Comparison of ENCODE assay signal across 17 cellular contexts in genomic region chr1:38746966-38747600, GRCh38.
DNase-seq lines count a peak whose midpoint lies in the region; ATAC-seq and TF ChIP-seq lines count a peak whose summit lies in the region.
"Had no signal": no experiment of that assay in that cellular context is flagged by ENCODE, and none has a peak within 500 bp of the region (broad histone marks: within the 10 kb centered on the region; RNA-seq: fewer than 3 reads in every experiment).

No MANE protein-coding gene starts in this region.

- no peak for TF ChIP-seq CTCF in glutamatergic neuron (IDR thresholded peaks at IDR 0.05; ENCODE audit: partially characterized antibody, unreplicated experiment)

- intact Hi-C loops in CD4-positive, alpha-beta memory T cell (cut with micrococcal nuclease): no loop called here

- no peak overlapping the region for H3K4me3 ChIP-seq in CD4-positive, alpha-beta memory T cell (ENCODE audit: low read length in 2 of 2)
- no peak overlapping the region for H3K4me3 ChIP-seq in H7 (ENCODE audit: insufficient read depth, low read depth, low read length)
- H3K4me3 ChIP-seq: coronary artery had no signal

- H3K4me1 ChIP-seq in CD4-positive, alpha-beta memory T cell (ENCODE audit: insufficient read depth, low read length): no peaks in the 10 kb centered on the region

- DNase-seq in CD4-positive, alpha-beta memory T cell: no peak
- DNase-seq in H7 (peak; percentile 51), SW480 (ENCODE audit: low spot score) (peak; percentile 91), iPS-NIHi7 (ENCODE audit: extremely low spot score) (peak; percentile 70), glutamatergic neuron (no peak), NCI-H526 treated with DMSO at 0.1 percent for 48 hours (lab: John Stamatoyannopoulos, UW) (no peak), UCSD-AML1 (lab: John Stamatoyannopoulos, UW; ENCODE audit: unreplicated experiment) (no peak)
- DNase-seq in natural killer cell treated with Interleukin-12 subunit alpha and Interleukin-12 subunit beta and Interleukin-15 and Interleukin-18, amount 100 ng/mL, for 72 hours (ENCODE audit: low spot score): no peak
- DNase-seq: activated CD4-positive, alpha-beta T cell treated with anti-CD3 and anti-CD28 coated beads for 4 hours; AML-193; DND-41; HCEC 1CT; NCI-H1092 treated with DMSO at 0.1 percent for 48 hours; stimulated activated CD4-positive, alpha-beta T cell treated with anti-CD3 and anti-CD28 coated beads, Interleukin-12 subunit alpha, Interleukin-12 subunit beta, amount 100 ng/mL, for 4 hours had no signal

- no peak for ATAC-seq in natural killer cell treated with Interleukin-12 subunit alpha and Interleukin-12 subunit beta and Interleukin-15 and Interleukin-18, amount 100 ng/mL, for 72 hours

- peak overlapping the region in 3 of 7 donors; percentile 30 to 70 (median 44) for H3K27ac Mint-ChIP-seq in CD4-positive, alpha-beta memory T cell
- H3K27ac Mint-ChIP-seq in natural killer cell treated with Interleukin-12 subunit alpha and Interleukin-12 subunit beta and Interleukin-15 and Interleukin-18, amount 100 ng/mL, for 72 hours: no peak overlapping the region
- H3K27ac Mint-ChIP-seq in glutamatergic neuron (ENCODE audit: unreplicated experiment): no peak overlapping the region
- H3K27ac Mint-ChIP-seq: activated T-helper 1 cell treated with anti-CD3 and anti-CD28 coated beads, Interleukin-12 subunit alpha, Interleukin-12 subunit beta, Interleukin-2, Interleukin-4 antibody, amounts not matched to agents 30 ng/mL and 10 ng/mL and 1 ng/mL, durations not matched to agents 14 hours and 24 hours and 36 hours; progenitor cell of endocrine pancreas had no signal

- H3K27me3 Mint-ChIP-seq in CD4-positive, alpha-beta memory T cell: peaks cover 6 to 13% of the 10 kb centered on the region in 2 donors
- peaks cover 13 to 17% of the 10 kb centered on the region in 2 donors for H3K27me3 Mint-ChIP-seq in natural killer cell treated with Interleukin-12 subunit alpha and Interleukin-12 subunit beta and Interleukin-15 and Interleukin-18, amount 100 ng/mL, for 72 hours
- peaks cover 7% of the 10 kb centered on the region for H3K27me3 Mint-ChIP-seq in glutamatergic neuron (ENCODE audit: unreplicated experiment)

- H3K9me3 Mint-ChIP-seq in CD4-positive, alpha-beta memory T cell: peaks cover 0 to 3% (median 0%) of the 10 kb centered on the region in 8 donors
- H3K9me3 Mint-ChIP-seq in natural killer cell treated with Interleukin-12 subunit alpha and Interleukin-12 subunit beta and Interleukin-15 and Interleukin-18, amount 100 ng/mL, for 72 hours: no peaks in the 10 kb centered on the region
- peaks cover 8% of the 10 kb centered on the region for H3K9me3 Mint-ChIP-seq in glutamatergic neuron (ENCODE audit: unreplicated experiment)

- POLR2A ChIA-PET in CD4-positive, alpha-beta memory T cell (lab: Charles Lee; ENCODE audit: partially characterized antibody): no interaction called here

- H3K9me3 ChIP-seq in CD4-positive, alpha-beta memory T cell (ENCODE audit: control insufficient read depth in 1 of 2, low read length in 2 of 2): no peaks in the 10 kb centered on the region

- H3K27ac ChIP-seq in CD4-positive, alpha-beta memory T cell (ENCODE audit: low read depth, low read length): no peak overlapping the region
- H3K27ac ChIP-seq: coronary artery had no signal

- CTCF ChIA-PET in CD4-positive, alpha-beta memory T cell (lab: Charles Lee; ENCODE audit: partially characterized antibody): no interaction called here

- peaks cover 0 to 4% (median 2%) of the 10 kb centered on the region in 4 donors for H3K4me1 Mint-ChIP-seq in CD4-positive, alpha-beta memory T cell
- no peaks in the 10 kb centered on the region for H3K4me1 Mint-ChIP-seq in natural killer cell treated with Interleukin-12 subunit alpha and Interleukin-12 subunit beta and Interleukin-15 and Interleukin-18, amount 100 ng/mL, for 72 hours (ENCODE audit: low read depth in 2 of 2)
- peaks cover 2% of the 10 kb centered on the region for H3K4me1 Mint-ChIP-seq in glutamatergic neuron (ENCODE audit: low read depth, unreplicated experiment)

- H3K36me3 Mint-ChIP-seq in CD4-positive, alpha-beta memory T cell: no peaks in the 10 kb centered on the region
- H3K36me3 Mint-ChIP-seq in natural killer cell treated with Interleukin-12 subunit alpha and Interleukin-12 subunit beta and Interleukin-15 and Interleukin-18, amount 100 ng/mL, for 72 hours: no peaks in the 10 kb centered on the region
- H3K36me3 Mint-ChIP-seq in glutamatergic neuron (ENCODE audit: unreplicated experiment): no peaks in the 10 kb centered on the region

- peak overlapping the region; percentile 26 to 79 (median 70) for H3K4me3 Mint-ChIP-seq in CD4-positive, alpha-beta memory T cell
- no peak overlapping the region for H3K4me3 Mint-ChIP-seq in natural killer cell treated with Interleukin-12 subunit alpha and Interleukin-12 subunit beta and Interleukin-15 and Interleukin-18, amount 100 ng/mL, for 72 hours
- no peak overlapping the region for H3K4me3 Mint-ChIP-seq in glutamatergic neuron (ENCODE audit: unreplicated experiment)
- H3K4me3 Mint-ChIP-seq: activated T-helper 1 cell treated with anti-CD3 and anti-CD28 coated beads, Interleukin-12 subunit alpha, Interleukin-12 subunit beta, Interleukin-2, Interleukin-4 antibody, amounts not matched to agents 30 ng/mL and 10 ng/mL and 1 ng/mL, durations not matched to agents 14 hours and 24 hours and 36 hours had no signal

- no peaks in the 10 kb centered on the region for H3K27me3 ChIP-seq in CD4-positive, alpha-beta memory T cell (ENCODE audit: insufficient read depth, low read length)
- no peaks in the 10 kb centered on the region; the same call in 1 of the 2 replicates for H3K27me3 ChIP-seq in H7 (ENCODE audit: control insufficient read depth, insufficient read depth, low read length)

- no peaks in the 10 kb centered on the region for H3K36me3 ChIP-seq in CD4-positive, alpha-beta memory T cell (ENCODE audit: insufficient read depth, low read length)
- no peaks in the 10 kb centered on the region for H3K36me3 ChIP-seq in H7 (replicated peaks; ENCODE audit: control insufficient read depth, insufficient read depth, low read length)

Comparison
In these comparisons a context has a peak if more than half of its experiments do, and no peak if none do; other contexts are left out.
1. DNase-seq: peak in H7 (single experiment), SW480 (single experiment) and iPS-NIHi7 (single experiment); none in CD4-positive, alpha-beta memory T cell (0 of 5), natural killer cell treated with Interleukin-12 subunit alpha and Interleukin-12 subunit beta and Interleukin-15 and Interleukin-18, amount 100 ng/mL, for 72 hours (single experiment), glutamatergic neuron (single experiment), NCI-H526 treated with DMSO at 0.1 percent for 48 hours (single experiment) and UCSD-AML1 (single experiment).
2. H3K4me3 Mint-ChIP-seq: peak in CD4-positive, alpha-beta memory T cell (8 of 8); none in natural killer cell treated with Interleukin-12 subunit alpha and Interleukin-12 subunit beta and Interleukin-15 and Interleukin-18, amount 100 ng/mL, for 72 hours (single experiment) and glutamatergic neuron (single experiment).